In the genomic region with DNA sequence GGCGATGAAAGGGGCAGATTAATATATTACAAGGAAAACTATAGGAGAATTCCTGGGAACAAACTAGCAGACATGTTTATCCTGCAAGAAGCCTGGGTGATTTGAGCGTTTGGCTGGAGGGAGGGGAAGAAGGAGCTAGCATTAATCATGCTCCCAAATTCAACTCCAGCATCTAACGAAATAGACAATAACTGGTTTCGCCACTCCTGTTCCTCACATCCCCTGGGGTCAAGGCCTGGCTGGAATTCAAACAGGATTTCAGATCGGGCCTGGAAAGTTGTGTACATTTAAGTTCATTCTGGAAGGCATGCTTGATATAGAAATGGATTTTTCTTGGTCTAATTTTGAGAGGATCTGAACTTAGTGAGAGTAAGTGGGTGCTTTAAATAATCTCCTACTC, we compare ENCODE assay signal across 1 cellular context.
TF ChIP-seq lines count a peak whose summit lies in the region.

No MANE protein-coding gene starts in this region.

TF ChIP-seq in IMR-90, 13 proteins besides CTCF, POLR2A, EP300 and RAD21 (continued from another document):
- TF ChIP-seq USF2 (IDR thresholded peaks at IDR 0.05; ENCODE audit: low read depth, low read length) (no peak), BHLHE40 (IDR thresholded peaks at IDR 0.05; ENCODE audit: low read depth, low read length) (no peak), SMC3 (IDR thresholded peaks at IDR 0.05; ENCODE audit: low read depth, low read length) (no peak), RCOR1 (IDR thresholded peaks at IDR 0.05; ENCODE audit: insufficient replicate concordance, low read length) (no peak), RFX5 (IDR thresholded peaks at IDR 0.05; ENCODE audit: low read depth, low read length) (no peak), MAFK (IDR thresholded peaks at IDR 0.05; ENCODE audit: low read depth, low read length) (no peak), CHD1 (IDR thresholded peaks at IDR 0.05; ENCODE audit: low read depth, low read length) (no peak), MAZ (IDR thresholded peaks at IDR 0.05; ENCODE audit: borderline replicate concordance, low read depth, low read length) (no peak), FOS (IDR thresholded peaks at IDR 0.05; ENCODE audit: low read depth, low read length) (no peak), NFE2L2 (IDR thresholded peaks at IDR 0.05; ENCODE audit: low read depth, low read length) (no peak), ELK1 (IDR thresholded peaks at IDR 0.05; ENCODE audit: borderline replicate concordance, low read depth, low read length) (no peak)
TF ChIP-seq in IMR-90: peak in this region for 0.
